Comparison of ENCODE assay signal across 8 cellular contexts in genomic region chr17:32349503-32349853, GRCh38. TPM values are rescaled to one million over a fixed set of nuclear protein-coding genes. Genes with fewer than 3 reads are reported as not detected.
DNase-seq lines count a peak whose midpoint lies in the region; ATAC-seq and TF ChIP-seq lines count a peak whose summit lies in the region.

No MANE protein-coding gene starts in this region.

- TSS peak; percentile 96 for BruUV-seq in A673 (replicated peaks; lab: Mats Ljungman, UMichigan)

- POLR2A ChIA-PET in A673 (lab: Charles Lee; ENCODE audit: low non-redundant PET): no interaction called here

- peak overlapping the region; percentile 99 for H3K27ac Mint-ChIP-seq in activated CD4-positive, alpha-beta T cell treated with anti-CD3 and anti-CD28 coated beads, Interleukin-2, amount 10 ng/mL, durations not matched to agents 24 days and 14 days
- H3K27ac Mint-ChIP-seq in neural progenitor cell: peak overlapping the region; percentile 99

- no peak for DNase-seq in A673 (ENCODE audit: low spot score)
- no peak for DNase-seq in activated CD4-positive, alpha-beta T cell treated with anti-CD3 and anti-CD28 coated beads, Interleukin-2, amount 10 ng/mL, durations not matched to agents 24 days and 14 days
- DNase-seq in neural progenitor cell (ENCODE audit: low spot score): peak; percentile 21
- no peak for DNase-seq in iPS-NIHi11 (ENCODE audit: low spot score)
- no peak for DNase-seq in SHP77 treated with DMSO at 0.1 percent for 48 hours (lab: John Stamatoyannopoulos, UW)
- DNase-seq in NCI-H128 (lab: John Stamatoyannopoulos, UW; ENCODE audit: unreplicated experiment): no peak

- peaks cover 6% of the 10 kb centered on the region for H3F3A ChIP-seq in neural progenitor cell (ENCODE audit: low read depth)

- ATAC-seq in GM19455 (IDR thresholded peaks at IDR 0.05; ENCODE audit: unreplicated experiment): peak; percentile 5
- ATAC-seq in esophagus mucosa: peak; percentile 19

- TF ChIP-seq CTCF in A673 (conservative IDR thresholded peaks at IDR 0.05; ENCODE audit: low read depth, low read length) (no peak), neural progenitor cell (IDR thresholded peaks at IDR 0.05) (no peak)

- H3K4me1 ChIP-seq in A673 (ENCODE audit: insufficient read depth, low read length, poor library complexity, severe bottlenecking) (peaks cover 6% of the 10 kb centered on the region), neural progenitor cell (peaks cover 20% of the 10 kb centered on the region)

- peaks cover 34% of the 10 kb centered on the region for H3K36me3 Mint-ChIP-seq in activated CD4-positive, alpha-beta T cell treated with anti-CD3 and anti-CD28 coated beads, Interleukin-2, amount 10 ng/mL, durations not matched to agents 24 days and 14 days (ENCODE audit: low read depth)
- peaks cover 19% of the 10 kb centered on the region for H3K36me3 Mint-ChIP-seq in neural progenitor cell

- H3K4me3 Mint-ChIP-seq in activated CD4-positive, alpha-beta T cell treated with anti-CD3 and anti-CD28 coated beads, Interleukin-2, amount 10 ng/mL, durations not matched to agents 24 days and 14 days: peak overlapping the region; percentile 97
- H3K4me3 Mint-ChIP-seq in neural progenitor cell: peak overlapping the region; percentile 99

- peaks cover 15% of the 10 kb centered on the region for H3K4me1 Mint-ChIP-seq in activated CD4-positive, alpha-beta T cell treated with anti-CD3 and anti-CD28 coated beads, Interleukin-2, amount 10 ng/mL, durations not matched to agents 24 days and 14 days
- peaks cover 9% of the 10 kb centered on the region for H3K4me1 Mint-ChIP-seq in neural progenitor cell

- H3K9me3 ChIP-seq in A673 (ENCODE audit: low read depth, low read length, poor library complexity, severe bottlenecking) (no peaks in the 10 kb centered on the region), neural progenitor cell (ENCODE audit: low read depth) (no peaks in the 10 kb centered on the region)

- H3K27ac ChIP-seq in A673 (ENCODE audit: low read depth, low read length, poor library complexity, severe bottlenecking): peak overlapping the region; percentile 94
- H3K27ac ChIP-seq in neural progenitor cell: peak overlapping the region; percentile 94

- peak overlapping the region; percentile 66 for H2AFZ ChIP-seq in neural progenitor cell (replicated peaks)

- no peaks in the 10 kb centered on the region for H3K9me3 Mint-ChIP-seq in activated CD4-positive, alpha-beta T cell treated with anti-CD3 and anti-CD28 coated beads, Interleukin-2, amount 10 ng/mL, durations not matched to agents 24 days and 14 days
- H3K9me3 Mint-ChIP-seq in neural progenitor cell: no peaks in the 10 kb centered on the region

- H3K4me3 ChIP-seq in A673 (ENCODE audit: low read depth, low read length, poor library complexity, severe bottlenecking) (peak overlapping the region; percentile 69), neural progenitor cell (peak overlapping the region; percentile 85)

- peaks cover 62% of the 10 kb centered on the region for H3K79me2 ChIP-seq in neural progenitor cell (ENCODE audit: low read depth)

- H3K9ac ChIP-seq in neural progenitor cell: peak overlapping the region; percentile 98

- H3K27me3 Mint-ChIP-seq in activated CD4-positive, alpha-beta T cell treated with anti-CD3 and anti-CD28 coated beads, Interleukin-2, amount 10 ng/mL, durations not matched to agents 24 days and 14 days: no peaks in the 10 kb centered on the region
- H3K27me3 Mint-ChIP-seq in neural progenitor cell (ENCODE audit: insufficient read depth, low read depth): peaks cover 4% of the 10 kb centered on the region

- no peaks in the 10 kb centered on the region for H3K27me3 ChIP-seq in A673 (replicated peaks; ENCODE audit: insufficient read depth, low read depth, low read length, poor library complexity)
- H3K27me3 ChIP-seq in neural progenitor cell: no peaks in the 10 kb centered on the region

- H4K20me1 ChIP-seq in neural progenitor cell (ENCODE audit: low read depth): peaks cover 40% of the 10 kb centered on the region

- H3K36me3 ChIP-seq in A673 (ENCODE audit: insufficient read depth, low read length, poor library complexity, severe bottlenecking): peaks cover 18% of the 10 kb centered on the region
- H3K36me3 ChIP-seq in neural progenitor cell: peaks cover 8% of the 10 kb centered on the region

- CTCF ChIA-PET in A673 (lab: Charles Lee): no interaction called here

- peak overlapping the region; percentile 93 for H3K4me2 ChIP-seq in neural progenitor cell

- intact Hi-C loops in A673 (cut with micrococcal nuclease; ENCODE audit: unreplicated experiment): no loop called here
- intact Hi-C loops in activated CD4-positive, alpha-beta T cell treated with anti-CD3 and anti-CD28 coated beads, Interleukin-2, amount 10 ng/mL, durations not matched to agents 24 days and 14 days (cut with micrococcal nuclease): no loop called here

RNA-seq across cellular contexts. Expression of gene ZNF207, which starts 0.5 kb away (rescaled TPM):
- total RNA-seq in A673 (2021) (177 and 178 TPM in 2 replicates), esophagus mucosa (131 TPM), neural progenitor cell (ENCODE audit: low replicate concordance) (214 and 304 TPM in 2 replicates)
- 269 and 272 TPM in 2 replicates for total RNA-seq in activated CD4-positive, alpha-beta T cell treated with anti-CD3 and anti-CD28 coated beads, Interleukin-2, amount 10 ng/mL, durations not matched to agents 24 days and 14 days

RNA-seq across cellular contexts. Expression of gene C17orf75, which starts 7.5 kb away (rescaled TPM):
- 26.9 and 37.3 TPM in 2 replicates for total RNA-seq in A673 (2021)
- total RNA-seq in activated CD4-positive, alpha-beta T cell treated with anti-CD3 and anti-CD28 coated beads, Interleukin-2, amount 10 ng/mL, durations not matched to agents 24 days and 14 days: 32.2 and 33.5 TPM in 2 replicates
- 11.6 TPM for total RNA-seq in esophagus mucosa
- total RNA-seq in neural progenitor cell (ENCODE audit: low replicate concordance): 38.2 and 57.4 TPM in 2 replicates
